In the genomic region with DNA sequence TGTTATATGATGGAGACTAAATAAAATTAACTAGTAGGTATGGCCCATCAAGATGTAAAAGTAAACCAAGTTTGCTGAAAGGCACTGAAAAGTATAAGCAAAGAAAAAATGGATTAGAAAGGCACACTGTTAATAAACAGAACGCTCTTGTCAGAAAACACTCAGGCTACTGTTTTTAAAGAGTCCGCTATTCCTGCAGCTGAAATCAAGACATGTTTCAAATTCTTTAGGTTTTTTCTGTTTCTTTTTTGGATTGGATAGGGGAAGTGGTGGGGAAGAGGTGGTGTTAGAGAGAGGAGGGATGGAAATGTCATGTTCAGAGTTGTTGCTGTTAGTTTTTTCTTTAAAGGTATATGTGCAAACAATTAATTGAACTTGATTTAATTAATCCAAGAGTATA, we compare ENCODE assay signal across 21 cellular contexts. TPM values are rescaled to one million over a fixed set of nuclear protein-coding genes. Genes with fewer than 3 reads are reported as not detected.
DNase-seq lines count a peak whose midpoint lies in the region; ATAC-seq and TF ChIP-seq lines count a peak whose summit lies in the region.
"Had no signal": no experiment of that assay in that cellular context is flagged by ENCODE, and none has a peak within 500 bp of the region (broad histone marks: within the 10 kb centered on the region; RNA-seq: fewer than 3 reads in every experiment).

No MANE protein-coding gene starts in this region.

- no peak overlapping the region for H2BK20ac ChIP-seq in IMR-90 (ENCODE audit: low read depth, low read length)

- H3K4me3 ChIP-seq in IMR-90 (ENCODE audit: insufficient read depth, low read depth, low read length) (no peak overlapping the region), fibroblast of lung (replicated peaks in 1 of 4; ENCODE audit: control extremely low read depth in 1 of 4, insufficient read depth in 1 of 4, low read depth in 3 of 4, low read length in 4 of 4) (no peak overlapping the region), neural progenitor cell (no peak overlapping the region), heart right ventricle (no peak overlapping the region)

- no peak overlapping the region for H4K91ac ChIP-seq in IMR-90 (ENCODE audit: insufficient read depth, low read depth, low read length)

- H3K23ac ChIP-seq in IMR-90 (ENCODE audit: low read depth, low read length): no peak overlapping the region

- H3F3A ChIP-seq in neural progenitor cell (ENCODE audit: low read depth): peaks cover under 1% of the 10 kb centered on the region

- no peak overlapping the region for H3K56ac ChIP-seq in IMR-90 (ENCODE audit: extremely low read depth, insufficient read depth, low read length)

- H3K18ac ChIP-seq in IMR-90 (ENCODE audit: low read depth, low read length): no peak overlapping the region

- peaks cover 11 to 53% of the 10 kb centered on the region in 2 experiments for H3K79me1 ChIP-seq in IMR-90 (ENCODE audit: low read depth in 1 of 2, low read length in 2 of 2)

- H3K4me2 ChIP-seq in IMR-90 (ENCODE audit: low read depth, low read length) (peak overlapping the region; percentile 62), fibroblast of lung (ENCODE audit: extremely low read depth, insufficient read depth, low read length) (peak overlapping the region; percentile 38), neural progenitor cell (no peak overlapping the region)
- H3K4me2 ChIP-seq: SK-N-SH had no signal

- peaks cover 71% of the 10 kb centered on the region for H3K4me1 Mint-ChIP-seq in activated CD4-positive, alpha-beta T cell treated with anti-CD3 and anti-CD28 coated beads for 36 hours
- H3K4me1 Mint-ChIP-seq in neural progenitor cell: peaks cover 6% of the 10 kb centered on the region

- H2BK15ac ChIP-seq in IMR-90 (ENCODE audit: low read depth, low read length): no peak overlapping the region

- H3K79me2 ChIP-seq in fibroblast of lung (ENCODE audit: control insufficient read depth, insufficient read depth, low read length) (peaks cover 17% of the 10 kb centered on the region), neural progenitor cell (ENCODE audit: low read depth) (no peaks in the 10 kb centered on the region)

- H4K8ac ChIP-seq in IMR-90 (ENCODE audit: low read depth in 2 of 2, low read length in 2 of 2): no peak overlapping the region

- no TSS peak for BruUV-seq in IMR-90 (replicated peaks; lab: Mats Ljungman, UMichigan)

- no peak overlapping the region for H2BK120ac ChIP-seq in IMR-90 (ENCODE audit: low read depth, low read length)

- no peak overlapping the region for H2AK9ac ChIP-seq in IMR-90 (replicated peaks; ENCODE audit: low read depth, low read length, poor library complexity)

- POLR2A ChIA-PET in activated CD4-positive, alpha-beta T cell treated with anti-CD3 and anti-CD28 coated beads for 36 hours (lab: Charles Lee): no interaction called here
- POLR2A ChIA-PET in IMR-90 (lab: Charles Lee; ENCODE audit: unreplicated experiment): no interaction called here

- H3K9me3 ChIP-seq in IMR-90 (ENCODE audit: control insufficient read depth, insufficient read depth, low read length) (no peaks in the 10 kb centered on the region), fibroblast of lung (ENCODE audit: control insufficient read depth, insufficient read depth, low read depth, low read length) (no peaks in the 10 kb centered on the region), neural progenitor cell (ENCODE audit: low read depth) (no peaks in the 10 kb centered on the region), heart right ventricle (no peaks in the 10 kb centered on the region)
- H3K9me3 ChIP-seq: SK-N-SH had no signal

- no peak overlapping the region for H2AFZ ChIP-seq in IMR-90 (replicated peaks; ENCODE audit: low read length, poor library complexity)
- no peak overlapping the region for H2AFZ ChIP-seq in fibroblast of lung (ENCODE audit: low read length)
- no peak overlapping the region for H2AFZ ChIP-seq in neural progenitor cell (replicated peaks)

- H2BK5ac ChIP-seq in IMR-90 (ENCODE audit: low read depth, low read length, poor library complexity, severe bottlenecking): no peak overlapping the region

- in situ Hi-C loops in IMR-90 (cut with MboI; ENCODE audit: low sequenced_read_pairs): no loop called here

- H4K5ac ChIP-seq in IMR-90 (ENCODE audit: low read depth, low read length): no peak overlapping the region

- no CpG with 5 or more reads among the region's 2 CpGs for WGBS in IMR-90 (ENCODE audit: extremely low coverage in 2 of 2, insufficient read length in 1 of 2), 2 experiments
- WGBS in heart right ventricle, 2 donors: 56 to 66% methylated on average over 2 of the region's 2 CpGs

- H3K14ac ChIP-seq in IMR-90 (replicated peaks; ENCODE audit: low read depth, low read length): no peak overlapping the region

- no peaks in the 10 kb centered on the region for H4K20me1 ChIP-seq in IMR-90 (ENCODE audit: insufficient read depth, low read length)
- H4K20me1 ChIP-seq in fibroblast of lung (ENCODE audit: control insufficient read depth, extremely low read depth, insufficient read depth, low read length): no peaks in the 10 kb centered on the region
- no peaks in the 10 kb centered on the region for H4K20me1 ChIP-seq in neural progenitor cell (ENCODE audit: low read depth)

- ATAC-seq in activated CD4-positive, alpha-beta T cell treated with anti-CD3 and anti-CD28 coated beads for 36 hours: no peak
- peak; percentile 81 for ATAC-seq in IMR-90 (ENCODE audit: low read depth)
- no peak for ATAC-seq in HG03196 (IDR thresholded peaks at IDR 0.05; ENCODE audit: unreplicated experiment)
- no peak for ATAC-seq in heart right ventricle
- no peak for ATAC-seq in HG03025 (IDR thresholded peaks at IDR 0.05; ENCODE audit: low FRiP score, unreplicated experiment)
- ATAC-seq: HCT116, Panc1 had no signal

- H3K27ac Mint-ChIP-seq in activated CD4-positive, alpha-beta T cell treated with anti-CD3 and anti-CD28 coated beads for 36 hours: peak overlapping the region; percentile 59
- peak overlapping the region; percentile 30 for H3K27ac Mint-ChIP-seq in neural progenitor cell

- no peak overlapping the region for H3K4ac ChIP-seq in IMR-90 (ENCODE audit: low read depth, low read length)

- no peaks in the 10 kb centered on the region for H3K9me3 Mint-ChIP-seq in activated CD4-positive, alpha-beta T cell treated with anti-CD3 and anti-CD28 coated beads for 36 hours (ENCODE audit: low read depth)
- H3K9me3 Mint-ChIP-seq in neural progenitor cell: no peaks in the 10 kb centered on the region
- H3K9me3 Mint-ChIP-seq: activated T-helper 2 cell treated with anti-CD3 and anti-CD28 coated beads, Interferon-gamma antibody, Interleukin-2, Interleukin-4, amounts not matched to agents 10 μg/mL and 5 μg/mL and 100 μg/mL, durations not matched to agents 14 hours and 24 hours and 36 hours had no signal

- H3K4me1 ChIP-seq in IMR-90 (ENCODE audit: control insufficient read depth, insufficient read depth, low read length): peaks cover 4% of the 10 kb centered on the region; the same call in 1 of the 2 replicates
- peaks cover 12% of the 10 kb centered on the region for H3K4me1 ChIP-seq in fibroblast of lung (ENCODE audit: control insufficient read depth, extremely low read depth, insufficient read depth, low read length)
- peaks cover 4% of the 10 kb centered on the region for H3K4me1 ChIP-seq in neural progenitor cell
- H3K4me1 ChIP-seq in heart right ventricle: peaks cover 0 to 75% (median 30%) of the 10 kb centered on the region in 9 donors

- H3K27ac ChIP-seq in IMR-90 (ENCODE audit: insufficient read depth, low read length) (no peak overlapping the region; the same call in 1 of the 2 replicates), fibroblast of lung (ENCODE audit: insufficient read depth, low read length) (no peak overlapping the region), neural progenitor cell (no peak overlapping the region), heart right ventricle (peak overlapping the region in 3 of 10 donors; percentile 3 to 12 (median 5))

- dilution Hi-C loops in IMR-90 (cut with HindIII; ENCODE audit: low sequenced_read_pairs, unreplicated experiment): no loop called here

- TF ChIP-seq POLR2A in IMR-90 (IDR thresholded peaks at IDR 0.05; ENCODE audit: low read depth, low read length): no peak

- no peaks in the 10 kb centered on the region for H3K27me3 Mint-ChIP-seq in activated CD4-positive, alpha-beta T cell treated with anti-CD3 and anti-CD28 coated beads for 36 hours
- peaks cover 4% of the 10 kb centered on the region for H3K27me3 Mint-ChIP-seq in neural progenitor cell (ENCODE audit: insufficient read depth, low read depth)

- H3K36me3 Mint-ChIP-seq in activated CD4-positive, alpha-beta T cell treated with anti-CD3 and anti-CD28 coated beads for 36 hours (ENCODE audit: low read depth): peaks cover 17% of the 10 kb centered on the region
- H3K36me3 Mint-ChIP-seq in neural progenitor cell: no peaks in the 10 kb centered on the region

- H2AK5ac ChIP-seq in IMR-90 (ENCODE audit: low read depth, low read length): no peak overlapping the region

- H3K27me3 ChIP-seq in IMR-90 (ENCODE audit: control insufficient read depth, insufficient read depth, low read length) (no peaks in the 10 kb centered on the region), fibroblast of lung (ENCODE audit: control insufficient read depth, insufficient read depth, low read length) (no peaks in the 10 kb centered on the region), neural progenitor cell (no peaks in the 10 kb centered on the region), heart right ventricle (no peaks in the 10 kb centered on the region)

- no peak overlapping the region for H3K4me3 Mint-ChIP-seq in activated CD4-positive, alpha-beta T cell treated with anti-CD3 and anti-CD28 coated beads for 36 hours
- no peak overlapping the region for H3K4me3 Mint-ChIP-seq in neural progenitor cell

- TF ChIP-seq RAD21 in IMR-90 (IDR thresholded peaks at IDR 0.05; ENCODE audit: low read length): no peak

- CTCF ChIA-PET in activated CD4-positive, alpha-beta T cell treated with anti-CD3 and anti-CD28 coated beads for 36 hours (lab: Charles Lee): interaction anchor here (1.1 kb wide), 1 partner anchor 21 kb away, joined by 3 read pairs; no protein-coding TSS in a partner anchor
- CTCF ChIA-PET in IMR-90 (lab: Yijun Ruan, JAX): no interaction called here

- intact Hi-C loops in activated CD4-positive, alpha-beta T cell treated with anti-CD3 and anti-CD28 coated beads for 36 hours (cut with DNase I, micrococcal nuclease): no loop called here
- intact Hi-C loops in IMR-90 (cut with micrococcal nuclease): loop anchor here (5.0 kb wide), 1 partner anchor 41 kb away; no protein-coding TSS in a partner anchor
- intact Hi-C loops in heart right ventricle (cut with DNase I): no loop called here

- H3K36me3 ChIP-seq in IMR-90 (ENCODE audit: control insufficient read depth, insufficient read depth, low read length) (no peaks in the 10 kb centered on the region), fibroblast of lung (ENCODE audit: control insufficient read depth, insufficient read depth, low read length) (no peaks in the 10 kb centered on the region), neural progenitor cell (no peaks in the 10 kb centered on the region), heart right ventricle (peaks cover 0 to 29% (median 0%) of the 10 kb centered on the region in 9 donors)

- no peak for DNase-seq in activated CD4-positive, alpha-beta T cell treated with anti-CD3 and anti-CD28 coated beads for 36 hours
- no peak for DNase-seq in activated CD4-positive, alpha-beta T cell treated with anti-CD3 and anti-CD28 coated beads, Interleukin-2, amount 50 U/mL, for 4 hours
- DNase-seq in IMR-90: peak; percentile 25
- peak; percentile 16 to 59 for DNase-seq in fibroblast of lung (ENCODE audit: low read depth in 2 of 2)
- DNase-seq in neural progenitor cell (ENCODE audit: low spot score): no peak
- no peak for DNase-seq in heart right ventricle
- DNase-seq: anterior cingulate cortex; C1 segment of cervical spinal cord; DMS79 treated with DMSO at 0.1 percent for 48 hours; KG1; NCI-H1092 treated with DMSO at 0.1 percent for 48 hours; NCI-H2171 treated with DMSO at 0.1 percent for 48 hours; NCI-H82; retina; SK-N-SH; stimulated activated naive CD4-positive, alpha-beta T cell had no signal

- H3K9me1 ChIP-seq in IMR-90 (ENCODE audit: insufficient read depth, low read length): peaks cover 4% of the 10 kb centered on the region; the same call in 1 of the 2 replicates

- TF ChIP-seq CTCF in IMR-90 (conservative IDR thresholded peaks at IDR 0.05; ENCODE audit: low read depth, low read length): no peak
- no peak for TF ChIP-seq CTCF in fibroblast of lung (conservative IDR thresholded peaks at IDR 0.05 in 1 of 2, IDR thresholded peaks at IDR 0.05 in 1 of 2; ENCODE audit: low read depth in 1 of 2, low read length in 2 of 2)
- no peak for TF ChIP-seq CTCF in neural progenitor cell (IDR thresholded peaks at IDR 0.05)
- no peak for TF ChIP-seq CTCF in heart right ventricle (IDR thresholded peaks at IDR 0.05)

- peak overlapping the region; percentile 21; the same call in 1 of the 2 replicates for H3K9ac ChIP-seq in IMR-90 (ENCODE audit: low read depth, low read length)
- H3K9ac ChIP-seq in fibroblast of lung (ENCODE audit: insufficient read depth, low read length): no peak overlapping the region
- H3K9ac ChIP-seq in neural progenitor cell: no peak overlapping the region
- H3K9ac ChIP-seq: SK-N-SH had no signal

RNA-seq across cellular contexts. Expression of a gene that starts 17.5 kb away (rescaled TPM):
- 10 to 100 TPM; 72.6 to 85.5 TPM for total RNA-seq in activated CD4-positive, alpha-beta T cell treated with anti-CD3 and anti-CD28 coated beads for 36 hours
- total RNA-seq in IMR-90 (2012; rRNA removed) (41.6 and 50.0 TPM in 2 replicates), fibroblast of lung (33.6 and 49.9 TPM in 2 replicates), neural progenitor cell (ENCODE audit: low replicate concordance) (1.3 and 2.7 TPM in 2 replicates), heart right ventricle (10 to 100 TPM; 15.8 to 37.7 (median 20.7) TPM)
- polyA plus RNA-seq in IMR-90 (2012; rRNA removed) (15.4 and 17.1 TPM in 2 replicates), fibroblast of lung (36.0 and 48.4 TPM in 2 replicates), heart right ventricle (10 to 100 TPM; 19.3 to 25.8 TPM)
- 4.7 and 5.2 TPM in 2 replicates for polyA plus RNA-seq in IMR-90 (2012; cell fraction: cytosol; rRNA removed)
- polyA plus RNA-seq in IMR-90 (2012; cell fraction: nucleus; rRNA removed; ENCODE audit: low replicate concordance): 0.84 and 6.2 TPM in 2 replicates
- 42.3 and 52.7 TPM in 2 replicates for polyA plus RNA-seq in fibroblast of lung (2012)
- polyA minus RNA-seq in fibroblast of lung (ENCODE audit: low replicate concordance): 2.9 and 6.8 TPM in 2 replicates

RNA-seq across cellular contexts. Expression of a gene that starts 17.9 kb away (rescaled TPM):
- 10 to 100 TPM; 20.9 to 29.2 TPM for total RNA-seq in activated CD4-positive, alpha-beta T cell treated with anti-CD3 and anti-CD28 coated beads for 36 hours
- total RNA-seq in IMR-90 (2012; rRNA removed) (5.7 and 6.7 TPM in 2 replicates), fibroblast of lung (21.1 and 33.9 TPM in 2 replicates), neural progenitor cell (ENCODE audit: low replicate concordance) (1.7 and 2.3 TPM in 2 replicates), heart right ventricle (10 to 100 TPM in 6 of 10 donors, 1 to 10 TPM in 4; 4.7 to 15.9 (median 11.2) TPM)
- polyA plus RNA-seq in IMR-90 (2012; rRNA removed) (5.3 and 5.9 TPM in 2 replicates), fibroblast of lung (16.0 and 19.4 TPM in 2 replicates), heart right ventricle (10 to 100 TPM; 12.6 to 51.6 TPM)
- polyA plus RNA-seq in IMR-90 (2012; cell fraction: cytosol; rRNA removed): 1.8 and 2.0 TPM in 2 replicates
- 1.8 and 18.7 TPM in 2 replicates for polyA plus RNA-seq in IMR-90 (2012; cell fraction: nucleus; rRNA removed; ENCODE audit: low replicate concordance)
- polyA plus RNA-seq in fibroblast of lung (2012): 14.6 and 15.5 TPM in 2 replicates
- polyA minus RNA-seq in fibroblast of lung (ENCODE audit: low replicate concordance): 0.43 and 3.9 TPM in 2 replicates

Comparison
In these comparisons a context has a peak if more than half of its experiments do, and no peak if none do; other contexts are left out.
1. DNase-seq: peak in IMR-90 (single experiment) and fibroblast of lung (2 of 2); none in activated CD4-positive, alpha-beta T cell treated with anti-CD3 and anti-CD28 coated beads for 36 hours (single experiment), activated CD4-positive, alpha-beta T cell treated with anti-CD3 and anti-CD28 coated beads, Interleukin-2, amount 50 U/mL, for 4 hours (0 of 2), neural progenitor cell (single experiment) and heart right ventricle (0 of 2).